ENCODE assay signal across 8 cellular contexts in genomic region chr22:36027960-36028645, GRCh38. TPM values are rescaled to one million over a fixed set of nuclear protein-coding genes. Genes with fewer than 3 reads are reported as not detected.
DNase-seq lines count a peak whose midpoint lies in the region; ATAC-seq, FAIRE-seq and TF ChIP-seq lines count a peak whose summit lies in the region.

No MANE protein-coding gene starts in this region.

- TF ChIP-seq CTCF in RWPE2 (IDR thresholded peaks at IDR 0.05; ENCODE audit: poor library complexity, severe bottlenecking) (no peak), upper lobe of right lung (IDR thresholded peaks at IDR 0.05) (no peak)

- intact Hi-C loops in upper lobe of right lung (cut with DNase I): no loop called here

- H3K9me3 ChIP-seq in RWPE2 (ENCODE audit: severe bottlenecking) (no peaks in the 10 kb centered on the region), upper lobe of right lung (no peaks in the 10 kb centered on the region)
- no peaks in the 10 kb centered on the region for H3K9me3 ChIP-seq in effector memory CD4-positive, alpha-beta T cell (ENCODE audit: control insufficient read depth, low read length)

- H3K27me3 ChIP-seq in RWPE2 (ENCODE audit: insufficient read depth, poor library complexity, severe bottlenecking): no peaks in the 10 kb centered on the region
- H3K27me3 ChIP-seq in effector memory CD4-positive, alpha-beta T cell (replicated peaks; ENCODE audit: control insufficient read depth, insufficient read depth, low read length, poor library complexity, severe bottlenecking): no peaks in the 10 kb centered on the region
- H3K27me3 ChIP-seq in upper lobe of right lung: no peaks in the 10 kb centered on the region

- FAIRE-seq in GM18507 (lab: Jason Lieb, UNC): no peak

- DNase-seq in Ammon's horn (ENCODE audit: low spot score) (peak; percentile 18), GM18507 (ENCODE audit: extremely low spot score, insufficient read length, low read depth) (peak; percentile 8), RWPE2 (ENCODE audit: low spot score) (peak; percentile 61), midbrain (lab: John Stamatoyannopoulos, UW) (peak; percentile 50), upper lobe of right lung (no peak)
- no peak for DNase-seq in effector memory CD4-positive, alpha-beta T cell

- H3K4me3 ChIP-seq in RWPE2 (ENCODE audit: severe bottlenecking) (peak overlapping the region; percentile 100), upper lobe of right lung (peak overlapping the region; percentile 71)
- peak overlapping the region; percentile 67 for H3K4me3 ChIP-seq in effector memory CD4-positive, alpha-beta T cell (ENCODE audit: insufficient read depth, low read depth, low read length, poor library complexity, severe bottlenecking)

- no peak for ATAC-seq in RWPE2 (ENCODE audit: low read depth)
- ATAC-seq in upper lobe of right lung: peak; percentile 56
- no peak for ATAC-seq in GM21619 (IDR thresholded peaks at IDR 0.05; ENCODE audit: unreplicated experiment)
- ATAC-seq in GM21528 (IDR thresholded peaks at IDR 0.05; ENCODE audit: low FRiP score, unreplicated experiment): no peak

- H3K4me1 ChIP-seq in RWPE2 (ENCODE audit: insufficient read depth, poor library complexity, severe bottlenecking) (peaks cover 3% of the 10 kb centered on the region), upper lobe of right lung (peaks cover 12% of the 10 kb centered on the region)
- peaks cover 18% of the 10 kb centered on the region for H3K4me1 ChIP-seq in effector memory CD4-positive, alpha-beta T cell (ENCODE audit: control insufficient read depth, insufficient read depth, low read length, poor library complexity, severe bottlenecking)

- H3K36me3 ChIP-seq in RWPE2 (ENCODE audit: low read depth): peaks cover 9% of the 10 kb centered on the region
- no peaks in the 10 kb centered on the region for H3K36me3 ChIP-seq in effector memory CD4-positive, alpha-beta T cell (ENCODE audit: control insufficient read depth, insufficient read depth, low read length)
- no peaks in the 10 kb centered on the region for H3K36me3 ChIP-seq in upper lobe of right lung

- H3K27ac ChIP-seq in RWPE2 (ENCODE audit: poor library complexity, severe bottlenecking) (peak overlapping the region; percentile 67), upper lobe of right lung (peak overlapping the region; percentile 77)
- no peak overlapping the region for H3K27ac ChIP-seq in effector memory CD4-positive, alpha-beta T cell (ENCODE audit: insufficient read depth, low read length, poor library complexity, severe bottlenecking)

RNA-seq across cellular contexts. Expression of gene RBFOX2, which starts 0.5 kb away (rescaled TPM):
- 64.1 TPM for total RNA-seq in upper lobe of right lung

Comparison
In these comparisons a context has a peak if more than half of its experiments do, and no peak if none do; other contexts are left out.
1. DNase-seq: peak in Ammon's horn (single experiment), GM18507 (single experiment), RWPE2 (single experiment) and midbrain (single experiment); none in effector memory CD4-positive, alpha-beta T cell (0 of 3) and upper lobe of right lung (single experiment).
2. Peak in every context shown above with its lines, with median percentiles within 50 percentile points of each other: H3K4me3 ChIP-seq.